In the genomic region with DNA sequence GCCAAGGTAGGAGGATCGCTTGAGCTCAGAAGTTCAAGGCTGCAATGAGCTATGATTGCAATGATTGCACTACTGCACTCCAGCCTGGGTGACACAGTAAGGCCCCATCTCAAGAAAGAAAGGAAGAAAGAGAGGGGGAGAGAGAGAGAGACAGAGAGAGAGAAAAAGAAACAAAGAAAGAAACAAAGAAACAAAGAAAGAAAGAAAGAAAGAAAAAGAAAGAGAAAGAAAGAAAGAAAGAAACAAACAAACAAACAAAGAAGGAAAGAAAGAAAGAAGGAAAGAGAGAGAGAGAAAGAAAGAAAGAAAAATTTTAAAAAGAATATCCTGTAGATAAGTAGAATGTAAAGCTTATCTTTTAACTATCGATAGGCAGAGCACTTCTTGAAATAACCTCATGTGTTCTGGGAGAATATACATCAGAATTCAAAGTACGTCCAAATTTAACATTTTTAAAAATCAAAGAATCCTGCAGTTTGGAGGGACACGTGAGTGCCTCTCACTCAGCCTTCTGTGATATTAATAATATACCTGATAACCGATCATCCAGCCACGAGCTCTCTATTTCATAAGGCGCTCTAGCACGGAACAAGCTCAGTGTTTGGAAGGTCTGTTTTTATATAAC, we compare ENCODE assay signal across 1 cellular context.
TF ChIP-seq lines count a peak whose summit lies in the region.

No MANE protein-coding gene starts in this region.

TF ChIP-seq in endothelial cell of umbilical vein, 7 proteins besides CTCF, POLR2A, EP300 and RAD21:
- TF ChIP-seq GATA2 (IDR thresholded peaks at IDR 0.05; ENCODE audit: insufficient read depth, insufficient read length, low read depth, low read length) (no peak), JUN (IDR thresholded peaks at IDR 0.05; ENCODE audit: borderline replicate concordance, insufficient read depth, insufficient read length, low read depth) (no peak), POLR2AphosphoS5 (IDR thresholded peaks at IDR 0.05; ENCODE audit: insufficient read depth, low read depth, low read length) (no peak)
TF ChIP-seq in endothelial cell of umbilical vein: peak in this region for 0.
